1 cellular context compared by ENCODE assay signal in the genomic region with DNA sequence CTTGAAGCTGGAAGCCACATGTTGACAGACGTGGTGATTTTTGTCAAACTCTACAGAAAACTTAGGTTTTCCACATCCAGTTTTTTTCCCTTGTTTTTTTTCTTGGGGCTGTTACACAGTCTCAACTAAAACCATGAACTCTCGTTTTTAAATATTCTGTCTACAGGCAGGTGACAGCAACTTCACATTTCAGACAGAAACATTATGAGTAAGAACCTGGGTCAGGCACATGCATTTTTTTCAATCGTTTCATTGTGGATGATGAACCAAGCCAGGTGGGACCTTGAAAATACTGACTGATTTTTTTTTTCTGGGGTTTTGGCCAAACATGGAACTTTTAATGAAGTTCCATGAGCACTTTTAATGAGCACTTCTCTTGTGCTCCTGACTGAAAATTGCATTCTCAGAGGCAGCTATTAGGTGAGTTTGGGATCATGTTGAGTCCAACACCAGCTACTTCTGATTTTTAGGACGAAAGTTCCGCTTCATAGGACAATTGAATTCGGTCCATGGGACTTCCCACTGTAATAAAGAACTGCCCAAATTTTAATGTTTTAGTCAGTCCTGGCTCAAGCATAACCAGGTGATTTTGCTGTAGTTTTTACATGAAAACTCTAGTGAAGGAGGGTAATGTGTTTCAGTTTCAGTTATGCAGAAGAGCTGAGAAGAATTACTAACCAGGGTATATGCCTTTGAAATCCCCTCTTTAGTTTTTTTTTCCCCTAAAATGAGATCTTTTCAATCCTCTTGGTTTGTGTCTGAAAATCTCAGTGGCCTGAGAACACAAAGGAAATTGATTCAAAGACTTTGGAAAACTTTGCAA.
TF ChIP-seq lines count a peak whose summit lies in the region.

No MANE protein-coding gene starts in this region.

TF ChIP-seq in GM12878, 131 proteins besides CTCF, POLR2A, EP300 and RAD21 (continued from another document):
- TF ChIP-seq RUNX3 (IDR thresholded peaks at IDR 0.05; ENCODE audit: low read length) (peak; percentile 22; the same call in 1 of the 2 replicates), EED (IDR thresholded peaks at IDR 0.05; ENCODE audit: low read depth) (no peak; the same call in none of the 2 replicates), STAT3 (IDR thresholded peaks at IDR 0.05; ENCODE audit: low read depth, low read length) (no peak), FOS (IDR thresholded peaks at IDR 0.05; ENCODE audit: borderline replicate concordance, extremely low read depth, insufficient read length) (no peak), RELB (IDR thresholded peaks at IDR 0.05; ENCODE audit: low read depth) (0 out of 2 replicates have a peak, but pooled peaks have one; percentile 27), TCF3 (IDR thresholded peaks at IDR 0.05; ENCODE audit: borderline replicate concordance, insufficient read depth, low read depth, low read length) (no peak), MTA3 (IDR thresholded peaks at IDR 0.05; ENCODE audit: borderline replicate concordance, low read length) (peak; percentile 58; the same call in 1 of the 2 replicates), CEBPB (IDR thresholded peaks at IDR 0.05; ENCODE audit: borderline replicate concordance in 1 of 2, low read depth in 2 of 2, low read length in 2 of 2) (0 out of 4 replicates have a peak, but pooled peaks of 1 of the 2 experiments have one; percentile 18), YBX1 (IDR thresholded peaks at IDR 0.05) (no peak), HDGF (IDR thresholded peaks at IDR 0.05) (no peak), CEBPZ (IDR thresholded peaks at IDR 0.05; ENCODE audit: low read depth, low read length) (no peak), BCL3 (IDR thresholded peaks at IDR 0.05; ENCODE audit: borderline replicate concordance, insufficient read depth, low read depth, low read length, poor library complexity, severe bottlenecking) (peak; percentile 60), JUNB (IDR thresholded peaks at IDR 0.05) (peak; percentile 63), CHD2 (IDR thresholded peaks at IDR 0.05; ENCODE audit: borderline replicate concordance, low read depth, low read length) (no peak), NFIC (IDR thresholded peaks at IDR 0.05; ENCODE audit: low read depth, low read length) (peak; percentile 86), GATAD2B (conservative IDR thresholded peaks at IDR 0.05; ENCODE audit: low read depth) (no peak), ETV6 (conservative IDR thresholded peaks at IDR 0.05 in 1 of 2, IDR thresholded peaks at IDR 0.05 in 1 of 2; ENCODE audit: borderline replicate concordance in 1 of 2, low read depth in 1 of 2) (peak in 1 of 2 experiments; percentile 4; a peak in 1 of 4 replicates)
- TF ChIP-seq, protein P1, sequence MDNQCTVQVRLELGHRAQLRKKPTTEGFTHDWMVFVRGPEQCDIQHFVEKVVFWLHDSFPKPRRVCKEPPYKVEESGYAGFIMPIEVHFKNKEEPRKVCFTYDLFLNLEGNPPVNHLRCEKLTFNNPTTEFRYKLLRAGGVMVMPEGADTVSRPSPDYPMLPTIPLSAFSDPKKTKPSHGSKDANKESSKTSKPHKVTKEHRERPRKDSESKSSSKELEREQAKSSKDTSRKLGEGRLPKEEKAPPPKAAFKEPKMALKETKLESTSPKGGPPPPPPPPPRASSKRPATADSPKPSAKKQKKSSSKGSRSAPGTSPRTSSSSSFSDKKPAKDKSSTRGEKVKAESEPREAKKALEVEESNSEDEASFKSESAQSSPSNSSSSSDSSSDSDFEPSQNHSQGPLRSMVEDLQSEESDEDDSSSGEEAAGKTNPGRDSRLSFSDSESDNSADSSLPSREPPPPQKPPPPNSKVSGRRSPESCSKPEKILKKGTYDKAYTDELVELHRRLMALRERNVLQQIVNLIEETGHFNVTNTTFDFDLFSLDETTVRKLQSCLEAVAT (IDR thresholded peaks at IDR 0.05) = no peak
- TF ChIP-seq, protein P2, sequence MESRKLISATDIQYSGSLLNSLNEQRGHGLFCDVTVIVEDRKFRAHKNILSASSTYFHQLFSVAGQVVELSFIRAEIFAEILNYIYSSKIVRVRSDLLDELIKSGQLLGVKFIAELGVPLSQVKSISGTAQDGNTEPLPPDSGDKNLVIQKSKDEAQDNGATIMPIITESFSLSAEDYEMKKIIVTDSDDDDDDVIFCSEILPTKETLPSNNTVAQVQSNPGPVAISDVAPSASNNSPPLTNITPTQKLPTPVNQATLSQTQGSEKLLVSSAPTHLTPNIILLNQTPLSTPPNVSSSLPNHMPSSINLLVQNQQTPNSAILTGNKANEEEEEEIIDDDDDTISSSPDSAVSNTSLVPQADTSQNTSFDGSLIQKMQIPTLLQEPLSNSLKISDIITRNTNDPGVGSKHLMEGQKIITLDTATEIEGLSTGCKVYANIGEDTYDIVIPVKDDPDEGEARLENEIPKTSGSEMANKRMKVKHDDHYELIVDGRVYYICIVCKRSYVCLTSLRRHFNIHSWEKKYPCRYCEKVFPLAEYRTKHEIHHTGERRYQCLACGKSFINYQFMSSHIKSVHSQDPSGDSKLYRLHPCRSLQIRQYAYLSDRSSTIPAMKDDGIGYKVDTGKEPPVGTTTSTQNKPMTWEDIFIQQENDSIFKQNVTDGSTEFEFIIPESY (IDR thresholded peaks at IDR 0.05) = no peak
